In the genomic region with DNA sequence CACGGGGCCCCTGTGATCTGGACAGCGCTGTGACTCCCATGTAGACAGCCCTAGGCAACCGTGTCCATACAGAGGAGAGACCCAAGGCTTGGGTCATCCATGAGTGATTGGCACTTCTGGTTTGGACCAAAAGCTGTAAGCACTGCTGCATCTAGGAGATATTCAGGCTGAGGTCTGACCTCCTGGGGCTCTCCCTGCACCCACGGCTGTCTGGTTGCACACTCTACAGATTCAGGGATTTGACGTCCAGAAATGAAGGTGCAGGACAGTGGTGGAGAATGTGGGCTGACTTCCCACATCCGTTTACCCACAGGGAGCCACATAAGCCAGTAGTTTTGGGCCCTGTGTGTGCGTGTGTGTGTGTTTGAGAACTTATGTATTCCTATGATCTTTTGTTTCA, we compare ENCODE assay signal across 24 cellular contexts.
DNase-seq lines count a peak whose midpoint lies in the region; ATAC-seq, FAIRE-seq and TF ChIP-seq lines count a peak whose summit lies in the region.
"Had no signal": no experiment of that assay in that cellular context is flagged by ENCODE, and none has a peak within 500 bp of the region (broad histone marks: within the 10 kb centered on the region; RNA-seq: fewer than 3 reads in every experiment).

No MANE protein-coding gene starts in this region.

- H3K4me3 Mint-ChIP-seq in activated T-helper 17 cell treated with anti-CD3 and anti-CD28 coated beads, Interleukin-2, amount 50 U/mL, for 72 hours: no peak overlapping the region
- H3K4me3 Mint-ChIP-seq: B cell; CD4-positive, alpha-beta T cell; CD8-positive, alpha-beta T cell had no signal

- TF ChIP-seq CTCF in bronchial epithelial cell (IDR thresholded peaks at IDR 0.05; ENCODE audit: insufficient read depth, low read length, severe bottlenecking): no peak
- no peak for TF ChIP-seq CTCF in esophagus muscularis mucosa (IDR thresholded peaks at IDR 0.05)

- no peaks in the 10 kb centered on the region for H3K9me3 Mint-ChIP-seq in activated T-helper 17 cell treated with anti-CD3 and anti-CD28 coated beads, Interleukin-2, amount 50 U/mL, for 72 hours
- H3K9me3 Mint-ChIP-seq: CD4-positive, alpha-beta T cell; CD8-positive, alpha-beta T cell had no signal

- TF ChIP-seq POLR2A in esophagus muscularis mucosa (IDR thresholded peaks at IDR 0.05; ENCODE audit: low read depth): no peak

- ATAC-seq in activated T-helper 17 cell treated with anti-CD3 and anti-CD28 coated beads, Interleukin-2, amount 50 U/mL, for 72 hours (replicated peaks): peak; percentile 9
- ATAC-seq: CD8-positive, alpha-beta T cell had no signal

- no peaks in the 10 kb centered on the region for H3K36me3 ChIP-seq in bronchial epithelial cell (ENCODE audit: control insufficient read depth, insufficient read depth, low read length)
- no peaks in the 10 kb centered on the region for H3K36me3 ChIP-seq in esophagus muscularis mucosa
- H3K36me3 ChIP-seq: BLaER1 treated with 17β-estradiol and CSF1 and Interleukin-3, amounts not matched to agents 10 nM and 100 nM had no signal

- H3K36me3 Mint-ChIP-seq in activated T-helper 17 cell treated with anti-CD3 and anti-CD28 coated beads, Interleukin-2, amount 50 U/mL, for 72 hours (ENCODE audit: low read depth): no peaks in the 10 kb centered on the region
- H3K36me3 Mint-ChIP-seq: CD8-positive, alpha-beta T cell had no signal

- H3K27ac ChIP-seq in esophagus muscularis mucosa (replicated peaks in 1 of 4): no peak overlapping the region
- H3K27ac ChIP-seq: BLaER1 treated with 17β-estradiol and CSF1 and Interleukin-3, amounts not matched to agents 10 nM and 100 nM; C4-2B had no signal

- DNase-seq in MV-4-11 (lab: John Stamatoyannopoulos, UW) (peak; percentile 20), bronchial epithelial cell (ENCODE audit: low read depth) (no peak), esophagus muscularis mucosa (ENCODE audit: extremely low spot score) (peak; percentile 57), AG08396 (ENCODE audit: low spot score) (no peak), activated gamma-delta T cell (lab: John Stamatoyannopoulos, UW) (no peak), UCSD-AML1 (lab: John Stamatoyannopoulos, UW; ENCODE audit: unreplicated experiment) (no peak)
- DNase-seq: 8988T; ACHN; AML-193; Caco-2; Calu3; CD4-positive, alpha-beta T cell; CD8-positive, alpha-beta T cell; DMS79 treated with DMSO at 0.1 percent for 48 hours; GF-D8 had no signal

- TF ChIP-seq EP300 in esophagus muscularis mucosa (IDR thresholded peaks at IDR 0.05): no peak

- no peaks in the 10 kb centered on the region for H3K4me1 ChIP-seq in esophagus muscularis mucosa
- H3K4me1 ChIP-seq: Caco-2 had no signal

- H3K27ac Mint-ChIP-seq in activated T-helper 17 cell treated with anti-CD3 and anti-CD28 coated beads, Interleukin-2, amount 50 U/mL, for 72 hours: no peak overlapping the region
- H3K27ac Mint-ChIP-seq: B cell; CD4-positive, alpha-beta T cell; CD8-positive, alpha-beta T cell had no signal

- no peaks in the 10 kb centered on the region for H3K9me3 ChIP-seq in esophagus muscularis mucosa
- H3K9me3 ChIP-seq: BLaER1 treated with 17β-estradiol and CSF1 and Interleukin-3, amounts not matched to agents 10 nM and 100 nM; Caco-2 had no signal

- H3K27me3 Mint-ChIP-seq in activated T-helper 17 cell treated with anti-CD3 and anti-CD28 coated beads, Interleukin-2, amount 50 U/mL, for 72 hours: peaks cover 19% of the 10 kb centered on the region

- FAIRE-seq in bronchial epithelial cell (lab: Jason Lieb, UNC): peak; percentile 66
- FAIRE-seq: A204.1, D721Med, G401.6, GM12891, GM19239 had no signal

- H3K4me1 Mint-ChIP-seq in activated T-helper 17 cell treated with anti-CD3 and anti-CD28 coated beads, Interleukin-2, amount 50 U/mL, for 72 hours: peaks cover under 1% of the 10 kb centered on the region

- H3K27me3 ChIP-seq in bronchial epithelial cell (ENCODE audit: control insufficient read depth, insufficient read depth, low read length) (no peaks in the 10 kb centered on the region), esophagus muscularis mucosa (peaks cover 0 to 21% (median 0%) of the 10 kb centered on the region in 4 donors)
- H3K27me3 ChIP-seq: BLaER1 treated with 17β-estradiol and CSF1 and Interleukin-3, amounts not matched to agents 10 nM and 100 nM had no signal

- no peak overlapping the region for H3K4me3 ChIP-seq in bronchial epithelial cell (ENCODE audit: low read depth, low read length)
- no peak overlapping the region for H3K4me3 ChIP-seq in esophagus muscularis mucosa
- H3K4me3 ChIP-seq: BLaER1 treated with 17β-estradiol and CSF1 and Interleukin-3, amounts not matched to agents 10 nM and 100 nM had no signal

- WGBS in esophagus muscularis mucosa: 64% methylated on average over 6 of the region's 7 CpGs

- intact Hi-C loops in esophagus muscularis mucosa (cut with DNase I): no loop called here

Comparison
In these comparisons a context has a peak if more than half of its experiments do, and no peak if none do; other contexts are left out.
1. DNase-seq: peak in MV-4-11 (single experiment) and esophagus muscularis mucosa (single experiment); none in bronchial epithelial cell (single experiment), AG08396 (single experiment), activated gamma-delta T cell (single experiment) and UCSD-AML1 (single experiment).